In the genomic region with DNA sequence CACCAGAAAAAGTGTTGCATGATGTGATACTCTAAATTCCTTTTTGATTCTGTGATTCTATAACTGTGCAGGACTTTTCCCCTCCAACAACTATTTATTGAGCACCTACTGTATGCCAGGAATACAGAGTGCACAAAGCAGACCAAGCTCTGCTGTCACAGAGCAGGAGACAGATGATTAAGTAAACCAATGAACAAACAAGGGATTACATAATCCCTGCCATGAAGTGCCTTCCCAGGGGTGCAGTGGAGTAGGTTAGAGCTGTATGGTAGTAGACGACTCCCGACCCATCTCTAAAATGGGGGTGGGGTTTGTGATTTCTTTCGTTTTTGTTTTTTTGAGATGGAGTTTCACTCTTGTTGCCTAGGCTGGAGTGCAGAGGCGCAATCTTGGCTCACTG, we compare ENCODE assay signal across 20 cellular contexts.
"Had no signal": no experiment of that assay in that cellular context is flagged by ENCODE, and none has a peak within 500 bp of the region (broad histone marks: within the 10 kb centered on the region; RNA-seq: fewer than 3 reads in every experiment).

No MANE protein-coding gene starts in this region.

- DNase-seq: colonic mucosa; cortex of kidney; dermis blood vessel endothelial cell; dorsolateral prefrontal cortex; effector CD4-positive, alpha-beta T cell; effector CD8-positive, alpha-beta T cell; effector memory CD4-positive, alpha-beta T cell; effector memory CD8-positive, alpha-beta T cell; endodermal cell; erythroblast; esophagus squamous epithelium; foreskin fibroblast; foreskin keratinocyte; foreskin melanocyte; gastrocnemius medialis; glutamatergic neuron; head of caudate nucleus; heart left ventricle had no signal

- ATAC-seq: effector memory CD8-positive, alpha-beta T cell; esophagus mucosa; foreskin keratinocyte; gastrocnemius medialis; gastroesophageal sphincter; heart left ventricle had no signal
